ENCODE assay signal across 1 cellular context in the genomic region with DNA sequence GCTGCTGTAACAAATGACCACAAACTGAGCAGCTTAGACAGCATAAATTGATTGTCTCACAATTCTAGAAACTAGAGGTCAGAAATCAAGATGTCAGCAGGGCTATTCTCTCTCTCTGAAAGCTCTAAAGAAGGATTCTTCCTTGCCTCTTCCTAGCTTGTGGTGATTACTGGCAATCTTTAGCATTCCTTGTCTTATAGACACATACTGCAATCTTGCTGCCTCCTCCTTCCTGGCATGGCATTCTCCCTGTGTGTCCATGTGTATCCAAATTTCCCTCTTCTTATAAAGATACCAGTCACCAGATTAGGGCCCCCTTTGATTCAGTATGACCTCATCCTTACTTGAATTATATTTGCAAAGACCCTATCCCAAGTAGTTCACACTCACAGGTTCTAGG.
TF ChIP-seq lines count a peak whose summit lies in the region.

No MANE protein-coding gene starts in this region.

TF ChIP-seq in IMR-90, 13 proteins besides CTCF, POLR2A, EP300 and RAD21:
- no peak for TF ChIP-seq RFX5 (IDR thresholded peaks at IDR 0.05; ENCODE audit: low read depth, low read length)
- no peak for TF ChIP-seq RCOR1 (IDR thresholded peaks at IDR 0.05; ENCODE audit: insufficient replicate concordance, low read length)
- TF ChIP-seq, protein P1, sequence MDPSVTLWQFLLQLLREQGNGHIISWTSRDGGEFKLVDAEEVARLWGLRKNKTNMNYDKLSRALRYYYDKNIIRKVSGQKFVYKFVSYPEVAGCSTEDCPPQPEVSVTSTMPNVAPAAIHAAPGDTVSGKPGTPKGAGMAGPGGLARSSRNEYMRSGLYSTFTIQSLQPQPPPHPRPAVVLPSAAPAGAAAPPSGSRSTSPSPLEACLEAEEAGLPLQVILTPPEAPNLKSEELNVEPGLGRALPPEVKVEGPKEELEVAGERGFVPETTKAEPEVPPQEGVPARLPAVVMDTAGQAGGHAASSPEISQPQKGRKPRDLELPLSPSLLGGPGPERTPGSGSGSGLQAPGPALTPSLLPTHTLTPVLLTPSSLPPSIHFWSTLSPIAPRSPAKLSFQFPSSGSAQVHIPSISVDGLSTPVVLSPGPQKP (IDR thresholded peaks at IDR 0.05; ENCODE audit: borderline replicate concordance, low read depth, low read length) = no peak
- TF ChIP-seq MAZ (IDR thresholded peaks at IDR 0.05; ENCODE audit: borderline replicate concordance, low read depth, low read length) = no peak
- TF ChIP-seq MXI1 (IDR thresholded peaks at IDR 0.05; ENCODE audit: borderline replicate concordance, low read depth, low read length) = no peak
- no peak for TF ChIP-seq FOS (IDR thresholded peaks at IDR 0.05; ENCODE audit: low read depth, low read length)
- no peak for TF ChIP-seq CEBPB (IDR thresholded peaks at IDR 0.05; ENCODE audit: low read depth, low read length)
- TF ChIP-seq, protein P2, sequence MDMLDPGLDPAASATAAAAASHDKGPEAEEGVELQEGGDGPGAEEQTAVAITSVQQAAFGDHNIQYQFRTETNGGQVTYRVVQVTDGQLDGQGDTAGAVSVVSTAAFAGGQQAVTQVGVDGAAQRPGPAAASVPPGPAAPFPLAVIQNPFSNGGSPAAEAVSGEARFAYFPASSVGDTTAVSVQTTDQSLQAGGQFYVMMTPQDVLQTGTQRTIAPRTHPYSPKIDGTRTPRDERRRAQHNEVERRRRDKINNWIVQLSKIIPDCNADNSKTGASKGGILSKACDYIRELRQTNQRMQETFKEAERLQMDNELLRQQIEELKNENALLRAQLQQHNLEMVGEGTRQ (IDR thresholded peaks at IDR 0.05; ENCODE audit: low read depth, low read length) = no peak
- no peak for TF ChIP-seq BHLHE40 (IDR thresholded peaks at IDR 0.05; ENCODE audit: low read depth, low read length)
- no peak for TF ChIP-seq MAFK (IDR thresholded peaks at IDR 0.05; ENCODE audit: low read depth, low read length)
TF ChIP-seq in IMR-90: peak in this region for 0.
